21 cellular contexts compared by ENCODE assay signal in genomic region chr6:87965806-87966205, GRCh38.
"Had no signal": no experiment of that assay in that cellular context is flagged by ENCODE, and none has a peak within 500 bp of the region (broad histone marks: within the 10 kb centered on the region; RNA-seq: fewer than 3 reads in every experiment).

No MANE protein-coding gene starts in this region.

- FAIRE-seq: bronchial epithelial cell, TTC549 had no signal

- H2AFZ ChIP-seq: PC-9 had no signal

- H3K4me2 ChIP-seq: PC-9 had no signal

- DNase-seq: activated CD4-positive, alpha-beta memory T cell treated with anti-CD3 and anti-CD28 coated beads, Interleukin-2, amount 10 ng/mL, durations not matched to agents 7 days and 5 days; activated CD4-positive, alpha-beta T cell treated with anti-CD3 and anti-CD28 coated beads, Interleukin-2, amount 50 U/mL, for 1 hour; activated CD4-positive, CD25-positive, alpha-beta regulatory T cell; activated T-cell treated with anti-CD3 and anti-CD28 coated beads, Interleukin-2, amount 50 U/mL, for 72 hours; aorta; central memory CD4-positive, alpha-beta T cell; KG1; MV-4-11; NCI-H1105 treated with DMSO at 0.1 percent for 48 hours; NCI-H1436 treated with DMSO at 0.1 percent for 48 hours; NCI-H187; NCI-H2081; NCI-H446; NCI-H524; NCI-H748 treated with DMSO at 0.1 percent for 48 hours; PC-9; SHP77 treated with DMSO at 0.1 percent for 48 hours; T-helper 17 cell; T-helper 9 cell had no signal

- H3K27ac ChIP-seq: PC-9 had no signal

- ATAC-seq: activated T-cell treated with anti-CD3 and anti-CD28 coated beads, Interleukin-2, amount 50 U/mL, for 72 hours; T-helper 17 cell had no signal

- H3K4me3 ChIP-seq: PC-9 had no signal
